Comparison of ENCODE assay signal across 14 cellular contexts in genomic region chr17:55540414-55541091, GRCh38. TPM values are rescaled to one million over a fixed set of nuclear protein-coding genes. Genes with fewer than 3 reads are reported as not detected.
DNase-seq lines count a peak whose midpoint lies in the region; ATAC-seq and TF ChIP-seq lines count a peak whose summit lies in the region.
"Had no signal": no experiment of that assay in that cellular context is flagged by ENCODE, and none has a peak within 500 bp of the region (broad histone marks: within the 10 kb centered on the region; RNA-seq: fewer than 3 reads in every experiment).

No MANE protein-coding gene starts in this region.

- H3K4me3 Mint-ChIP-seq in endothelial cell (ENCODE audit: unreplicated experiment) = no peak overlapping the region
- H3K4me3 Mint-ChIP-seq: activated CD4-positive, alpha-beta memory T cell treated with anti-CD3 and anti-CD28 coated beads for 36 hours; CD8-positive, alpha-beta T cell; naive B cell had no signal

- H3K27me3 Mint-ChIP-seq in endothelial cell (ENCODE audit: unreplicated experiment) = no peaks in the 10 kb centered on the region

- H3K4me1 Mint-ChIP-seq in endothelial cell (ENCODE audit: unreplicated experiment) = peaks cover 8% of the 10 kb centered on the region
- H3K4me1 Mint-ChIP-seq: naive B cell had no signal

- H3K4me3 ChIP-seq in epithelial cell of proximal tubule (ENCODE audit: low read depth, low read length) = no peak overlapping the region
- H3K4me3 ChIP-seq: stomach had no signal

- no peaks in the 10 kb centered on the region for H3K9me3 Mint-ChIP-seq in endothelial cell (ENCODE audit: unreplicated experiment)

- ATAC-seq in GM21786 (IDR thresholded peaks at IDR 0.05; ENCODE audit: unreplicated experiment) = no peak
- ATAC-seq: CD8-positive, alpha-beta T cell had no signal

- H3K27ac Mint-ChIP-seq in endothelial cell (ENCODE audit: unreplicated experiment) = no peak overlapping the region
- H3K27ac Mint-ChIP-seq: activated CD4-positive, alpha-beta memory T cell treated with anti-CD3 and anti-CD28 coated beads for 36 hours; CD8-positive, alpha-beta T cell; naive B cell had no signal

- no peaks in the 10 kb centered on the region for H3K36me3 Mint-ChIP-seq in endothelial cell (ENCODE audit: low read depth, unreplicated experiment)
- H3K36me3 Mint-ChIP-seq: CD8-positive, alpha-beta T cell; naive B cell had no signal

- peak; percentile 37 for DNase-seq in ELR (ENCODE audit: low read depth)
- DNase-seq in epithelial cell of proximal tubule (ENCODE audit: low read depth) = peak; percentile 73
- peak; percentile 30 for DNase-seq in pulmonary artery endothelial cell (ENCODE audit: low read depth, low spot score)
- DNase-seq in endothelial cell (ENCODE audit: low spot score) = no peak
- no peak for DNase-seq in DMS153 (lab: John Stamatoyannopoulos, UW)
- no peak for DNase-seq in OCI-M1 (lab: John Stamatoyannopoulos, UW)
- DNase-seq: activated CD4-positive, alpha-beta memory T cell treated with anti-CD3 and anti-CD28 coated beads for 36 hours; activated gamma-delta T cell treated with Interleukin-2 at 50 U/mL for 16 hours; CD8-positive, alpha-beta T cell; naive B cell; NCI-H2029 treated with DMSO at 0.1 percent for 48 hours; stomach had no signal

- TF ChIP-seq CTCF in epithelial cell of proximal tubule (conservative IDR thresholded peaks at IDR 0.05; ENCODE audit: low read depth, low read length) (no peak), endothelial cell (IDR thresholded peaks at IDR 0.05; ENCODE audit: unreplicated experiment) (no peak)

TF ChIP-seq in PFSK-1, 5 proteins besides CTCF, POLR2A, EP300 and RAD21:
- TF ChIP-seq SIN3A (IDR thresholded peaks at IDR 0.05; ENCODE audit: borderline replicate concordance, insufficient read depth, low read length) = 0 out of 2 replicates have a peak, but pooled peaks have one; percentile 50
- TF ChIP-seq REST (IDR thresholded peaks at IDR 0.05; ENCODE audit: insufficient read depth in 1 of 2, low read depth in 2 of 2, low read length in 2 of 2) = no peak
- no peak for TF ChIP-seq TAF1 (IDR thresholded peaks at IDR 0.05; ENCODE audit: borderline replicate concordance, insufficient read depth, low read length)
- TF ChIP-seq FOXP2 (optimal IDR thresholded peaks at IDR 0.05; ENCODE audit: borderline replicate concordance, extremely low read depth, extremely low read length, insufficient read depth) = no peak
- TF ChIP-seq POLR2AphosphoS5 (IDR thresholded peaks at IDR 0.05; ENCODE audit: low read depth, low read length) = peak; percentile 52; the same call in 1 of the 2 replicates

RNA-seq across cellular contexts. Expression of gene SMIM36, which starts 29.3 kb away (rescaled TPM):
- polyA plus RNA-seq in PFSK-1 (2012; ENCODE audit: insufficient read length, low read depth) = not detected
- total RNA-seq in epithelial cell of proximal tubule = not detected in 2 replicates
- total RNA-seq in pulmonary artery endothelial cell = not detected in 2 replicates
- not detected for total RNA-seq in endothelial cell (ENCODE audit: unreplicated experiment)
- total RNA-seq: activated CD4-positive, alpha-beta memory T cell treated with anti-CD3 and anti-CD28 coated beads for 36 hours; CD8-positive, alpha-beta T cell; stomach had no signal
- polyA plus RNA-seq: stomach had no signal

Comparison
In these comparisons a context has a peak if more than half of its experiments do, and no peak if none do; other contexts are left out.
1. DNase-seq: peak in ELR (single experiment), epithelial cell of proximal tubule (single experiment) and pulmonary artery endothelial cell (single experiment); none in endothelial cell (single experiment), DMS153 (single experiment) and OCI-M1 (single experiment).